ENCODE assay signal across 8 cellular contexts in the genomic region with DNA sequence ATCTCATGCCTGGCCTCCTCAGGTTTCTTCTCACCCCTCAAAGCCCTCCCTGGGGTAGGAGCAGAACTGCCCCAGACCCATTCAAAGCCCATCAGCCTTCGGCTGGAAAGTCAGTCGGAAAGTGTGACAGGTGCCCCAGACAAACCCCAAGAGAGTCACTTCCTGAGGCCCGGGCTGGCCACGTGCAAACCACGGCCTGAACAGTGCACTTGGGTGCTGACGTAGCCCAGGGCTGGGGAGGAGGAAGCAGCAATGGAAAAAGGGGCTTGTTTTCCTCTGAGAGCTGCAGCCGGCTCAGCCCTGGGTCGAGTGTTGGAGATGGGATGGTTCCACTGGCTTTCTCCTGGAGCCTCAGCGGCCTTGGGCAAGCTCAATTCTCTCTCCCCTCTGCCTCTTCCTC. TPM values are rescaled to one million over a fixed set of nuclear protein-coding genes. Genes with fewer than 3 reads are reported as not detected.
DNase-seq lines count a peak whose midpoint lies in the region; ATAC-seq and TF ChIP-seq lines count a peak whose summit lies in the region.

No MANE protein-coding gene starts in this region.

- no peak for TF ChIP-seq CTCF in heart left ventricle (IDR thresholded peaks at IDR 0.05)
- no peak for TF ChIP-seq CTCF in left ventricle myocardium inferior (IDR thresholded peaks at IDR 0.05; ENCODE audit: borderline replicate concordance)

- H3K27ac Mint-ChIP-seq in activated T-helper 1 cell treated with anti-CD3 and anti-CD28 coated beads, Interleukin-12 subunit alpha, Interleukin-12 subunit beta, Interleukin-2, Interleukin-4 antibody, amounts not matched to agents 30 ng/mL and 10 ng/mL and 1 ng/mL, durations not matched to agents 14 hours and 24 hours and 36 hours = peak overlapping the region; percentile 99
- H3K27ac Mint-ChIP-seq in natural killer cell treated with Interleukin-12 subunit alpha and Interleukin-12 subunit beta and Interleukin-15 and Interleukin-18, amount 100 ng/mL, for 72 hours = peak overlapping the region; percentile 87 to 90

- H3K4me1 Mint-ChIP-seq in activated T-helper 1 cell treated with anti-CD3 and anti-CD28 coated beads, Interleukin-12 subunit alpha, Interleukin-12 subunit beta, Interleukin-2, Interleukin-4 antibody, amounts not matched to agents 30 ng/mL and 10 ng/mL and 1 ng/mL, durations not matched to agents 14 hours and 24 hours and 36 hours (ENCODE audit: low read depth) = peaks cover 44% of the 10 kb centered on the region
- peaks cover 23 to 33% of the 10 kb centered on the region in 2 donors for H3K4me1 Mint-ChIP-seq in natural killer cell treated with Interleukin-12 subunit alpha and Interleukin-12 subunit beta and Interleukin-15 and Interleukin-18, amount 100 ng/mL, for 72 hours (ENCODE audit: low read depth in 2 of 2)

- H3K9me3 ChIP-seq in heart left ventricle = no peaks in the 10 kb centered on the region
- no peaks in the 10 kb centered on the region for H3K9me3 ChIP-seq in left ventricle myocardium inferior (replicated peaks)

- H3K36me3 ChIP-seq in heart left ventricle = no peaks in the 10 kb centered on the region
- H3K36me3 ChIP-seq in left ventricle myocardium inferior = no peaks in the 10 kb centered on the region

- H3K9me3 Mint-ChIP-seq in activated T-helper 1 cell treated with anti-CD3 and anti-CD28 coated beads, Interleukin-12 subunit alpha, Interleukin-12 subunit beta, Interleukin-2, Interleukin-4 antibody, amounts not matched to agents 30 ng/mL and 10 ng/mL and 1 ng/mL, durations not matched to agents 14 hours and 24 hours and 36 hours = no peaks in the 10 kb centered on the region
- no peaks in the 10 kb centered on the region for H3K9me3 Mint-ChIP-seq in natural killer cell treated with Interleukin-12 subunit alpha and Interleukin-12 subunit beta and Interleukin-15 and Interleukin-18, amount 100 ng/mL, for 72 hours

- peaks cover 9% of the 10 kb centered on the region for H3K27me3 Mint-ChIP-seq in activated T-helper 1 cell treated with anti-CD3 and anti-CD28 coated beads, Interleukin-12 subunit alpha, Interleukin-12 subunit beta, Interleukin-2, Interleukin-4 antibody, amounts not matched to agents 30 ng/mL and 10 ng/mL and 1 ng/mL, durations not matched to agents 14 hours and 24 hours and 36 hours (ENCODE audit: insufficient read depth)
- no peaks in the 10 kb centered on the region for H3K27me3 Mint-ChIP-seq in natural killer cell treated with Interleukin-12 subunit alpha and Interleukin-12 subunit beta and Interleukin-15 and Interleukin-18, amount 100 ng/mL, for 72 hours

- H3K4me1 ChIP-seq in heart left ventricle (peaks cover 4 to 58% (median 40%) of the 10 kb centered on the region in 12 donors), left ventricle myocardium inferior (peaks cover 60% of the 10 kb centered on the region)

- H3K27me3 ChIP-seq in heart left ventricle (no peaks in the 10 kb centered on the region), left ventricle myocardium inferior (ENCODE audit: low read depth) (no peaks in the 10 kb centered on the region)

- peak in 4 of 5 donors; percentile 61 to 75 (median 66) for DNase-seq in heart left ventricle
- DNase-seq in left ventricle myocardium inferior = no peak
- DNase-seq in activated T-helper 1 cell treated with anti-CD3 and anti-CD28 coated beads, Interleukin-12 subunit alpha, Interleukin-12 subunit beta, Interleukin-2, Interleukin-4 antibody, amounts not matched to agents 30 ng/mL and 10 ng/mL and 1 ng/mL, durations not matched to agents 14 hours and 24 hours and 36 hours (ENCODE audit: low spot score) = peak; percentile 77
- peak; percentile 88 for DNase-seq in natural killer cell treated with Interleukin-12 subunit alpha and Interleukin-12 subunit beta and Interleukin-15 and Interleukin-18, amount 100 ng/mL, for 72 hours (ENCODE audit: low spot score)
- DNase-seq in AG08396 (ENCODE audit: low spot score) = no peak
- DNase-seq in AG20443 (ENCODE audit: low spot score) = no peak
- DNase-seq in T1000 (lab: John Stamatoyannopoulos, UW) = no peak

- peak in 1 of 4 donors; percentile 36 for ATAC-seq in heart left ventricle
- ATAC-seq in natural killer cell treated with Interleukin-12 subunit alpha and Interleukin-12 subunit beta and Interleukin-15 and Interleukin-18, amount 100 ng/mL, for 72 hours = peak; percentile 72 to 79
- no peak for ATAC-seq in GM18858 (IDR thresholded peaks at IDR 0.05; ENCODE audit: unreplicated experiment)

- peak overlapping the region in 4 of 12 donors; percentile 23 to 64 (median 48) for H3K27ac ChIP-seq in heart left ventricle
- H3K27ac ChIP-seq in left ventricle myocardium inferior (replicated peaks) = no peak overlapping the region

- H3K4me3 ChIP-seq in heart left ventricle (no peak overlapping the region), left ventricle myocardium inferior (no peak overlapping the region)

- no peak for TF ChIP-seq POLR2A in heart left ventricle (IDR thresholded peaks at IDR 0.05)

- H3K4me3 Mint-ChIP-seq in activated T-helper 1 cell treated with anti-CD3 and anti-CD28 coated beads, Interleukin-12 subunit alpha, Interleukin-12 subunit beta, Interleukin-2, Interleukin-4 antibody, amounts not matched to agents 30 ng/mL and 10 ng/mL and 1 ng/mL, durations not matched to agents 14 hours and 24 hours and 36 hours = peak overlapping the region; percentile 82
- peak overlapping the region; percentile 68 for H3K4me3 Mint-ChIP-seq in natural killer cell treated with Interleukin-12 subunit alpha and Interleukin-12 subunit beta and Interleukin-15 and Interleukin-18, amount 100 ng/mL, for 72 hours

- no peaks in the 10 kb centered on the region for H3K36me3 Mint-ChIP-seq in activated T-helper 1 cell treated with anti-CD3 and anti-CD28 coated beads, Interleukin-12 subunit alpha, Interleukin-12 subunit beta, Interleukin-2, Interleukin-4 antibody, amounts not matched to agents 30 ng/mL and 10 ng/mL and 1 ng/mL, durations not matched to agents 14 hours and 24 hours and 36 hours (ENCODE audit: low read depth)
- H3K36me3 Mint-ChIP-seq in natural killer cell treated with Interleukin-12 subunit alpha and Interleukin-12 subunit beta and Interleukin-15 and Interleukin-18, amount 100 ng/mL, for 72 hours = no peaks in the 10 kb centered on the region

- intact Hi-C loops in heart left ventricle (cut with DNase I) (no loop called here), left ventricle myocardium inferior (cut with micrococcal nuclease) (loop anchor here (5.0 kb wide), 1 partner anchor 43 kb away; no protein-coding TSS in a partner anchor)
- intact Hi-C loops in activated T-helper 1 cell treated with anti-CD3 and anti-CD28 coated beads, Interleukin-12 subunit alpha, Interleukin-12 subunit beta, Interleukin-2, Interleukin-4 antibody, amounts not matched to agents 30 ng/mL and 10 ng/mL and 1 ng/mL, durations not matched to agents 14 hours and 24 hours and 36 hours (cut with micrococcal nuclease) = loop anchor here (1.0 kb wide), 2 partner anchors 9 to 84 kb away; a partner anchor contains a TSS

- 42 to 64% (median 54%) methylated on average over 9 of the region's 9 CpGs for WGBS in heart left ventricle, 4 donors

RNA-seq across cellular contexts. Expression of a gene that starts 6.0 kb away (rescaled TPM):
- total RNA-seq in heart left ventricle (100 to 1,000 TPM in 1 of 9 donors, 10 to 100 TPM in 4, 1 to 10 TPM in 4; 4.0 to 133 (median 15.3) TPM), left ventricle myocardium inferior (7.8 TPM)
- 10 to 100 TPM; 13.9 to 16.2 TPM for polyA plus RNA-seq in heart left ventricle
- 42.8 and 43.0 TPM in 2 replicates for total RNA-seq in activated T-helper 1 cell treated with anti-CD3 and anti-CD28 coated beads, Interleukin-12 subunit alpha, Interleukin-12 subunit beta, Interleukin-2, Interleukin-4 antibody, amounts not matched to agents 30 ng/mL and 10 ng/mL and 1 ng/mL, durations not matched to agents 14 hours and 24 hours and 36 hours
- 10 to 100 TPM in 1 of 2 donors, 1 to 10 TPM in 1; 8.5 to 11.2 TPM for total RNA-seq in natural killer cell treated with Interleukin-12 subunit alpha and Interleukin-12 subunit beta and Interleukin-15 and Interleukin-18, amount 100 ng/mL, for 72 hours

RNA-seq across cellular contexts. Expression of a gene that starts 20.5 kb away (rescaled TPM):
- 10 to 100 TPM in 3 of 9 donors, 1 to 10 TPM in 6; 1.6 to 11.2 (median 6.2) TPM for total RNA-seq in heart left ventricle
- polyA plus RNA-seq in heart left ventricle = 1 to 10 TPM; 2.8 to 3.9 TPM
- 6.6 TPM for total RNA-seq in left ventricle myocardium inferior
- 5.1 and 5.4 TPM in 2 replicates for total RNA-seq in activated T-helper 1 cell treated with anti-CD3 and anti-CD28 coated beads, Interleukin-12 subunit alpha, Interleukin-12 subunit beta, Interleukin-2, Interleukin-4 antibody, amounts not matched to agents 30 ng/mL and 10 ng/mL and 1 ng/mL, durations not matched to agents 14 hours and 24 hours and 36 hours
- under 1 TPM in 1 of 2 donors, not detected in 1; 0.75 TPM for total RNA-seq in natural killer cell treated with Interleukin-12 subunit alpha and Interleukin-12 subunit beta and Interleukin-15 and Interleukin-18, amount 100 ng/mL, for 72 hours

Comparison
In these comparisons a context has a peak if more than half of its experiments do, and no peak if none do; other contexts are left out.
1. DNase-seq: peak in heart left ventricle (4 of 5), activated T-helper 1 cell treated with anti-CD3 and anti-CD28 coated beads, Interleukin-12 subunit alpha, Interleukin-12 subunit beta, Interleukin-2, Interleukin-4 antibody, amounts not matched to agents 30 ng/mL and 10 ng/mL and 1 ng/mL, durations not matched to agents 14 hours and 24 hours and 36 hours (single experiment) and natural killer cell treated with Interleukin-12 subunit alpha and Interleukin-12 subunit beta and Interleukin-15 and Interleukin-18, amount 100 ng/mL, for 72 hours (single experiment); none in left ventricle myocardium inferior (single experiment), AG08396 (single experiment), AG20443 (single experiment) and T1000 (single experiment).
2. intact Hi-C loops: an anchor here in left ventricle myocardium inferior (5.0 kb wide) and activated T-helper 1 cell treated with anti-CD3 and anti-CD28 coated beads, Interleukin-12 subunit alpha, Interleukin-12 subunit beta, Interleukin-2, Interleukin-4 antibody, amounts not matched to agents 30 ng/mL and 10 ng/mL and 1 ng/mL, durations not matched to agents 14 hours and 24 hours and 36 hours (1.0 kb wide); none called in heart left ventricle.